In the genomic region with DNA sequence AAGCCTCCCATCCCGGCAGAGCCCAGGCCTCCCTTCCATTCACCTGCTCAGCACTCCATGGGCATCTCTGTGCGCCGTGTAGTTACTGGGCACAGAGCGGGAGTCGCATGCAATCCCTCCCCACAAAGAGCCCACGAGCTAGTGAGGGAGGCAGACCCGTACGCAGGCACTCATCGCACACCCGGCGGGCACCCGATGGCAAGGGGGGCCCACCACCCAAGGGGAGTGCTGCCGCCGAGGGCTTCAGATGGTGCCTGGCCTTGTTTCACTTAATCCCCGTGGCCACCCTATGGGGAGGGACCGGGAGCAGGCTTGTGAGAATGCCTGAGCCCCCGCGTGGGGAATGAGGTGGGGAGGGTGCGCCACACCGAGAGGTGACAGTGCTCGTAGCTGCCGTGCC, we compare ENCODE assay signal across 17 cellular contexts.
"Had no signal": no experiment of that assay in that cellular context is flagged by ENCODE, and none has a peak within 500 bp of the region (broad histone marks: within the 10 kb centered on the region; RNA-seq: fewer than 3 reads in every experiment).

No MANE protein-coding gene starts in this region.

- H3K27ac ChIP-seq: foreskin keratinocyte had no signal

- H3K27me3 ChIP-seq: thyroid gland had no signal

- H3K4me3 Mint-ChIP-seq: activated CD8-positive, alpha-beta T cell treated with anti-CD3 and anti-CD28 coated beads for 36 hours; activated naive CD8-positive, alpha-beta T cell treated with anti-CD3 and anti-CD28 coated beads, Interleukin-2, amount 10 ng/mL, durations not matched to agents 7 days and 5 days; effector memory CD8-positive, alpha-beta T cell; stimulated activated memory B cell treated with anti-CD40 and anti-IgM and Interleukin-4, amounts not matched to agents 10 μg/mL and 1 μg/mL and 100 μg/mL, for 72 hours had no signal

- DNase-seq: activated CD4-positive, alpha-beta T cell treated with anti-CD3 and anti-CD28 coated beads for 4 hours; activated CD8-positive, alpha-beta T cell treated with anti-CD3 and anti-CD28 coated beads for 36 hours; activated gamma-delta T cell treated with Interleukin-2 at 50 U/mL for 16 hours; activated naive CD8-positive, alpha-beta T cell treated with anti-CD3 and anti-CD28 coated beads, Interleukin-2, amount 10 ng/mL, durations not matched to agents 7 days and 5 days; activated T-cell treated with anti-CD3 and anti-CD28 coated beads, Interleukin-2, amount 50 U/mL, for 72 hours; anterior cingulate cortex; dermis blood vessel endothelial cell; effector memory CD8-positive, alpha-beta T cell; foreskin keratinocyte; left cardiac atrium; midbrain; nucleus accumbens; stimulated activated CD4-positive, alpha-beta T cell treated with anti-CD3 and anti-CD28 coated beads, Interleukin-2, amount 100 ng/mL, for 48 hours; thyroid gland had no signal

- H3K36me3 Mint-ChIP-seq: stimulated activated memory B cell treated with anti-CD40 and anti-IgM and Interleukin-4, amounts not matched to agents 10 μg/mL and 1 μg/mL and 100 μg/mL, for 72 hours had no signal

- H3K9me3 Mint-ChIP-seq: activated CD8-positive, alpha-beta T cell treated with anti-CD3 and anti-CD28 coated beads for 36 hours; activated naive CD8-positive, alpha-beta T cell treated with anti-CD3 and anti-CD28 coated beads, Interleukin-2, amount 10 ng/mL, durations not matched to agents 7 days and 5 days; activated T-cell treated with anti-CD3 and anti-CD28 coated beads, Interleukin-2, amount 50 U/mL, for 72 hours; effector memory CD8-positive, alpha-beta T cell; stimulated activated memory B cell treated with anti-CD40 and anti-IgM and Interleukin-4, amounts not matched to agents 10 μg/mL and 1 μg/mL and 100 μg/mL, for 72 hours; T-helper 1 cell treated with Interleukin-12 subunit alpha and Interleukin-12 subunit beta and Interleukin-4 antibody, amounts not matched to agents 30 μg/mL and 1 μg/mL, for 36 hours had no signal

- H3K36me3 ChIP-seq: thyroid gland had no signal

- ATAC-seq: activated CD8-positive, alpha-beta T cell treated with anti-CD3 and anti-CD28 coated beads for 36 hours; activated T-cell treated with anti-CD3 and anti-CD28 coated beads, Interleukin-2, amount 50 U/mL, for 72 hours; effector memory CD8-positive, alpha-beta T cell; foreskin keratinocyte; stimulated activated memory B cell treated with anti-CD40 and anti-IgM and Interleukin-4, amounts not matched to agents 10 μg/mL and 1 μg/mL and 100 μg/mL, for 72 hours had no signal

- H3K9me3 ChIP-seq: thyroid gland had no signal

- H3K4me3 ChIP-seq: lung, thyroid gland had no signal

- H3K27ac Mint-ChIP-seq: activated naive CD8-positive, alpha-beta T cell treated with anti-CD3 and anti-CD28 coated beads, Interleukin-2, amount 10 ng/mL, durations not matched to agents 7 days and 5 days; activated T-cell treated with anti-CD3 and anti-CD28 coated beads, Interleukin-2, amount 50 U/mL, for 72 hours; stimulated activated memory B cell treated with anti-CD40 and anti-IgM and Interleukin-4, amounts not matched to agents 10 μg/mL and 1 μg/mL and 100 μg/mL, for 72 hours; T-helper 1 cell treated with Interleukin-12 subunit alpha and Interleukin-12 subunit beta and Interleukin-4 antibody, amounts not matched to agents 30 μg/mL and 1 μg/mL, for 36 hours had no signal

- H3K27me3 Mint-ChIP-seq: activated CD8-positive, alpha-beta T cell treated with anti-CD3 and anti-CD28 coated beads for 36 hours; effector memory CD8-positive, alpha-beta T cell had no signal

- H3K4me1 ChIP-seq: foreskin keratinocyte had no signal
